In genomic region chr22:32058656-32059280, GRCh38 we compare ENCODE assay signal across 27 cellular contexts. TPM values are rescaled to one million over a fixed set of nuclear protein-coding genes. Genes with fewer than 3 reads are reported as not detected.
A peak's percentile ranks its signal among the peaks of the same experiment; 100 is the strongest.
DNase-seq lines count a peak whose midpoint lies in the region; ATAC-seq and TF ChIP-seq lines count a peak whose summit lies in the region.
"Had no signal": no experiment of that assay in that cellular context is flagged by ENCODE, and none has a peak within 500 bp of the region (broad histone marks: within the 10 kb centered on the region; RNA-seq: fewer than 3 reads in every experiment).

No MANE protein-coding gene starts in this region.

- DNase-seq in GM04503 (ENCODE audit: low read depth) (peak; percentile 42), cardiac fibroblast (ENCODE audit: low read depth in 2 of 2) (peak; percentile 6 to 55), right atrium auricular region (ENCODE audit: low spot score) (no peak), psoas muscle (no peak), A172 (ENCODE audit: low spot score) (no peak), PC-3 (no peak)
- DNase-seq in activated T-cell treated with anti-CD3 and anti-CD28 coated beads, Interleukin-2, amount 50 U/mL, for 4 hours = no peak
- DNase-seq: activated naive CD8-positive, alpha-beta T cell treated with anti-CD3 and anti-CD28 coated beads for 36 hours; HCEC 1CT; KBM-7; kidney; NCI-H1092 treated with DMSO at 0.1 percent for 48 hours; NCI-H2171 treated with DMSO at 0.1 percent for 48 hours; NCI-H748 treated with DMSO at 0.1 percent for 48 hours; occipital lobe; OCI-M1; SJCRH30; stimulated activated CD4-positive, alpha-beta T cell treated with anti-CD3 and anti-CD28 coated beads, Interleukin-2, amount 100 ng/mL, for 48 hours; uterus had no signal

- no peak overlapping the region for H3K4me2 ChIP-seq in PC-3 (ENCODE audit: low read length)
- H3K4me2 ChIP-seq: hepatocyte had no signal

- 26 to 45% (median 27%) methylated on average over 3 of the region's 3 CpGs for whole genome bisulfite sequencing in psoas muscle, 3 donors

- H3K36me3 Mint-ChIP-seq in activated T-cell treated with anti-CD3 and anti-CD28 coated beads, Interleukin-2, amount 50 U/mL, for 4 hours (ENCODE audit: insufficient read depth) = no peaks in the 10 kb centered on the region
- H3K36me3 Mint-ChIP-seq: activated naive CD8-positive, alpha-beta T cell treated with anti-CD3 and anti-CD28 coated beads for 36 hours; WTC11 had no signal

- H3K27ac ChIP-seq in right atrium auricular region (peak overlapping the region; percentile 48 to 76), psoas muscle (no peak overlapping the region), PC-3 (ENCODE audit: low read length) (no peak overlapping the region)
- H3K27ac ChIP-seq: esophagus muscularis mucosa, hepatocyte, SJCRH30, uterus had no signal

- H3K4me3 ChIP-seq in cardiac fibroblast (replicated peaks in 1 of 2; ENCODE audit: low read depth in 2 of 2, low read length in 2 of 2) (no peak overlapping the region), right atrium auricular region (peak overlapping the region; percentile 42 to 46), psoas muscle (no peak overlapping the region), PC-3 (ENCODE audit: low read length) (no peak overlapping the region)
- H3K4me3 ChIP-seq: esophagus muscularis mucosa, hepatocyte, SJCRH30, uterus had no signal

- H4K20me1 ChIP-seq in PC-3 (ENCODE audit: low read length) = no peaks in the 10 kb centered on the region

- H2AFZ ChIP-seq in PC-3 (ENCODE audit: low read length) = no peak overlapping the region
- H2AFZ ChIP-seq: hepatocyte had no signal

- no peak overlapping the region for H3K9ac ChIP-seq in PC-3 (ENCODE audit: low read length)

- intact Hi-C loops in psoas muscle (cut with DNase I) = no loop called here
- intact Hi-C loops in PC-3 (cut with micrococcal nuclease) = no loop called here

- H3F3A ChIP-seq in PC-3 (ENCODE audit: low read length, unreplicated experiment) = no peaks in the 10 kb centered on the region

- TF ChIP-seq CTCF in cardiac fibroblast (IDR thresholded peaks at IDR 0.05; ENCODE audit: low read depth, low read length) (no peak), right atrium auricular region (IDR thresholded peaks at IDR 0.05) (no peak), psoas muscle (IDR thresholded peaks at IDR 0.05) (no peak), PC-3 (conservative IDR thresholded peaks at IDR 0.05; ENCODE audit: low read depth, low read length) (no peak)

- peaks cover 3% of the 10 kb centered on the region for H3K9me3 Mint-ChIP-seq in activated T-cell treated with anti-CD3 and anti-CD28 coated beads, Interleukin-2, amount 50 U/mL, for 4 hours
- H3K9me3 Mint-ChIP-seq: activated naive CD8-positive, alpha-beta T cell treated with anti-CD3 and anti-CD28 coated beads for 36 hours; T-helper 2 cell treated with Interferon-gamma antibody and Interleukin-4, amounts not matched to agents 5 μg/mL and 100 μg/mL, for 36 hours; WTC11 had no signal

- ATAC-seq in psoas muscle = peak; percentile 66 to 83 (median 77)
- no peak for ATAC-seq in GM21717 (IDR thresholded peaks at IDR 0.05; ENCODE audit: unreplicated experiment)
- ATAC-seq in PC-3 = no peak
- no peak for ATAC-seq in activated T-cell treated with anti-CD3 and anti-CD28 coated beads, Interleukin-2, amount 50 U/mL, for 4 hours
- ATAC-seq: WTC11 had no signal

- H3K27me3 Mint-ChIP-seq in activated T-cell treated with anti-CD3 and anti-CD28 coated beads, Interleukin-2, amount 50 U/mL, for 4 hours (ENCODE audit: low read depth) = peaks cover 32% of the 10 kb centered on the region

- POLR2A ChIA-PET in PC-3 (lab: Charles Lee; ENCODE audit: unreplicated experiment) = no interaction called here

- H3K9me3 ChIP-seq in right atrium auricular region = no peaks in the 10 kb centered on the region
- no peaks in the 10 kb centered on the region for H3K9me3 ChIP-seq in psoas muscle
- H3K9me3 ChIP-seq in PC-3 (ENCODE audit: low read length) = no peaks in the 10 kb centered on the region
- H3K9me3 ChIP-seq: SJCRH30, uterus had no signal

- no peaks in the 10 kb centered on the region for H3K9me2 ChIP-seq in PC-3 (replicated peaks; ENCODE audit: low read length)

- no peaks in the 10 kb centered on the region for H3K79me2 ChIP-seq in PC-3 (ENCODE audit: low read length)
- H3K79me2 ChIP-seq: hepatocyte had no signal

- no peaks in the 10 kb centered on the region for H3K36me3 ChIP-seq in right atrium auricular region
- H3K36me3 ChIP-seq in psoas muscle (ENCODE audit: insufficient read depth in 1 of 2, low read depth in 1 of 2) = no peaks in the 10 kb centered on the region
- H3K36me3 ChIP-seq in PC-3 (ENCODE audit: low read depth, low read length) = no peaks in the 10 kb centered on the region
- H3K36me3 ChIP-seq: esophagus muscularis mucosa, SJCRH30, uterus had no signal

- H3K4me1 Mint-ChIP-seq in activated T-cell treated with anti-CD3 and anti-CD28 coated beads, Interleukin-2, amount 50 U/mL, for 4 hours (ENCODE audit: low read depth) = no peaks in the 10 kb centered on the region
- H3K4me1 Mint-ChIP-seq: activated naive CD8-positive, alpha-beta T cell treated with anti-CD3 and anti-CD28 coated beads for 36 hours; WTC11 had no signal

- H3K27me3 ChIP-seq in right atrium auricular region (no peaks in the 10 kb centered on the region), psoas muscle (ENCODE audit: insufficient read depth in 3 of 3, low read length in 2 of 3) (no peaks in the 10 kb centered on the region), PC-3 (ENCODE audit: low read length) (peaks cover 20% of the 10 kb centered on the region; the same call in 1 of the 2 replicates)
- H3K27me3 ChIP-seq: uterus had no signal

- CTCF ChIA-PET in PC-3 (lab: Charles Lee) = no interaction called here

- BruUV-seq in PC-3 (replicated peaks; lab: Mats Ljungman, UMichigan) = no TSS peak

- H3K4me3 Mint-ChIP-seq in activated T-cell treated with anti-CD3 and anti-CD28 coated beads, Interleukin-2, amount 50 U/mL, for 4 hours = no peak overlapping the region
- H3K4me3 Mint-ChIP-seq: activated naive CD8-positive, alpha-beta T cell treated with anti-CD3 and anti-CD28 coated beads for 36 hours; activated T-helper 1 cell treated with anti-CD3 and anti-CD28 coated beads, Interleukin-12 subunit alpha, Interleukin-12 subunit beta, Interleukin-2, Interleukin-4 antibody, amounts not matched to agents 30 ng/mL and 10 ng/mL and 1 ng/mL, durations not matched to agents 14 hours and 24 hours and 36 hours; T-helper 2 cell treated with Interferon-gamma antibody and Interleukin-4, amounts not matched to agents 5 μg/mL and 100 μg/mL, for 36 hours; WTC11 had no signal

- H3K4me1 ChIP-seq in right atrium auricular region = no peaks in the 10 kb centered on the region
- peaks cover 14% of the 10 kb centered on the region for H3K4me1 ChIP-seq in psoas muscle
- no peaks in the 10 kb centered on the region for H3K4me1 ChIP-seq in PC-3 (ENCODE audit: insufficient read depth, low read length)
- H3K4me1 ChIP-seq: esophagus muscularis mucosa, SJCRH30, uterus had no signal

RNA-seq across cellular contexts. Expression of gene SLC5A1, which starts 15.7 kb away (rescaled TPM):
- total RNA-seq in right atrium auricular region = 10 to 100 TPM; 34.9 to 67.5 TPM
- total RNA-seq in psoas muscle = 1 to 10 TPM in 1 of 4 donors, under 1 TPM in 3; 0.17 to 2.0 (median 0.23) TPM
- 1 to 10 TPM in 1 of 3 donors, under 1 TPM in 2; 0.06 to 1.1 (median 0.38) TPM for polyA plus RNA-seq in psoas muscle
- total RNA-seq in A172 (2014; rRNA removed; shearing (Covaris generic)) = not detected in 2 replicates
- total RNA-seq in PC-3 (2014; rRNA removed) = 0.12 TPM in 1 of 2 replicates, not detected in the other
- not detected for total RNA-seq in activated T-cell treated with anti-CD3 and anti-CD28 coated beads, Interleukin-2, amount 50 U/mL, for 4 hours
- total RNA-seq: activated CD8-positive, alpha-beta memory T cell treated with anti-CD3 and anti-CD28 coated beads for 36 hours; activated naive CD8-positive, alpha-beta T cell treated with anti-CD3 and anti-CD28 coated beads for 36 hours; activated T-helper 1 cell treated with anti-CD3 and anti-CD28 coated beads, Interleukin-12 subunit alpha, Interleukin-12 subunit beta, Interleukin-2, Interleukin-4 antibody, amounts not matched to agents 30 ng/mL and 10 ng/mL and 1 ng/mL, durations not matched to agents 14 hours and 24 hours and 36 hours; Daoy; occipital lobe; SJCRH30; WTC11 had no signal

Comparison
In these comparisons a context has a peak if more than half of its experiments do, and no peak if none do; other contexts are left out.
1. DNase-seq: peak in GM04503 (single experiment) and cardiac fibroblast (2 of 2); none in right atrium auricular region (single experiment), psoas muscle (0 of 2), A172 (single experiment), PC-3 (single experiment) and activated T-cell treated with anti-CD3 and anti-CD28 coated beads, Interleukin-2, amount 50 U/mL, for 4 hours (single experiment).
2. H3K4me3 ChIP-seq: peak in right atrium auricular region (2 of 2); none in cardiac fibroblast (0 of 2), psoas muscle (single experiment) and PC-3 (single experiment).
3. H3K27ac ChIP-seq: peak in right atrium auricular region (2 of 2); none in psoas muscle (single experiment) and PC-3 (single experiment).
4. ATAC-seq: peak in psoas muscle (4 of 4); none in GM21717 (single experiment), PC-3 (single experiment) and activated T-cell treated with anti-CD3 and anti-CD28 coated beads, Interleukin-2, amount 50 U/mL, for 4 hours (0 of 2).
5. RNA of gene SLC5A1, which starts 15.7 kb away (total RNA-seq): 34.9 to 67.5 TPM in right atrium auricular region; 0.17 to 2.0 TPM in psoas muscle, not detected in A172, 0.12 TPM in PC-3 and not detected in activated T-cell treated with anti-CD3 and anti-CD28 coated beads, Interleukin-2, amount 50 U/mL, for 4 hours; every median in the first group is over 10 times any median in the second.